In genomic region chr4:112646632-112647537, GRCh38 we compare ENCODE assay signal across 27 cellular contexts. TPM values are rescaled to one million over a fixed set of nuclear protein-coding genes. Genes with fewer than 3 reads are reported as not detected.
DNase-seq lines count a peak whose midpoint lies in the region; ATAC-seq, FAIRE-seq and TF ChIP-seq lines count a peak whose summit lies in the region.
"Had no signal": no experiment of that assay in that cellular context is flagged by ENCODE, and none has a peak within 500 bp of the region (broad histone marks: within the 10 kb centered on the region; RNA-seq: fewer than 3 reads in every experiment).

No MANE protein-coding gene starts in this region.

- TF ChIP-seq CTCF in PC-3 (conservative IDR thresholded peaks at IDR 0.05; ENCODE audit: low read depth, low read length) (no peak), esophagus squamous epithelium (IDR thresholded peaks at IDR 0.05) (no peak)

- POLR2A ChIA-PET in PC-3 (lab: Charles Lee; ENCODE audit: unreplicated experiment) = no interaction called here

- H3K9me3 Mint-ChIP-seq in T-helper 2 cell treated with Interferon-gamma antibody and Interleukin-4, amounts not matched to agents 5 μg/mL and 100 μg/mL, for 36 hours = no peaks in the 10 kb centered on the region
- H3K9me3 Mint-ChIP-seq: activated CD8-positive, alpha-beta T cell treated with anti-CD3 and anti-CD28 coated beads for 36 hours; brain; CD4-positive, alpha-beta T cell had no signal

- H3K4me1 ChIP-seq in PC-3 (ENCODE audit: insufficient read depth, low read length) = no peaks in the 10 kb centered on the region
- H3K4me1 ChIP-seq in mesodermal cell (ENCODE audit: control insufficient read depth, insufficient read depth, low read length, poor library complexity, severe bottlenecking) = peaks cover 22% of the 10 kb centered on the region
- peaks cover 0 to 2% (median 0%) of the 10 kb centered on the region in 3 donors for H3K4me1 ChIP-seq in esophagus squamous epithelium
- H3K4me1 ChIP-seq in right cardiac atrium (ENCODE audit: control insufficient read depth, insufficient read depth, low read length) = no peaks in the 10 kb centered on the region
- H3K4me1 ChIP-seq: Peyer's patch, SJCRH30 had no signal

- H3K36me3 Mint-ChIP-seq in T-helper 2 cell treated with Interferon-gamma antibody and Interleukin-4, amounts not matched to agents 5 μg/mL and 100 μg/mL, for 36 hours (ENCODE audit: low read depth) = peaks cover 31% of the 10 kb centered on the region

- H3K27me3 ChIP-seq in PC-3 (ENCODE audit: low read length) = no peaks in the 10 kb centered on the region
- no peaks in the 10 kb centered on the region for H3K27me3 ChIP-seq in esophagus squamous epithelium
- H3K27me3 ChIP-seq in right cardiac atrium (ENCODE audit: control insufficient read depth, insufficient read depth) = no peaks in the 10 kb centered on the region
- H3K27me3 ChIP-seq: Peyer's patch, SJCRH30 had no signal

- TSS peak; percentile 70 for BruUV-seq in PC-3 (replicated peaks; lab: Mats Ljungman, UMichigan)

- no peaks in the 10 kb centered on the region for H3K27me3 Mint-ChIP-seq in T-helper 2 cell treated with Interferon-gamma antibody and Interleukin-4, amounts not matched to agents 5 μg/mL and 100 μg/mL, for 36 hours (ENCODE audit: low read depth)
- H3K27me3 Mint-ChIP-seq: activated CD8-positive, alpha-beta T cell treated with anti-CD3 and anti-CD28 coated beads for 36 hours; brain; CD4-positive, alpha-beta T cell had no signal

- no peak overlapping the region for H3K9ac ChIP-seq in PC-3 (ENCODE audit: low read length)

- no peak overlapping the region for H3K4me2 ChIP-seq in PC-3 (ENCODE audit: low read length)

- no peaks in the 10 kb centered on the region for H3K9me2 ChIP-seq in PC-3 (replicated peaks; ENCODE audit: low read length)

- H2AFZ ChIP-seq in PC-3 (ENCODE audit: low read length) = no peak overlapping the region

- TF ChIP-seq POLR2A in esophagus squamous epithelium (IDR thresholded peaks at IDR 0.05) = no peak

- H3K36me3 ChIP-seq in PC-3 (ENCODE audit: low read depth, low read length) (peaks cover 5% of the 10 kb centered on the region; the same call in 1 of the 2 replicates), mesodermal cell (ENCODE audit: control insufficient read depth, insufficient read depth, low read length) (peaks cover 35% of the 10 kb centered on the region), esophagus squamous epithelium (peaks cover 14 to 99% (median 20%) of the 10 kb centered on the region in 3 donors)

- no peak for ATAC-seq in PC-3
- no peak for ATAC-seq in right cardiac atrium
- ATAC-seq: activated CD8-positive, alpha-beta T cell treated with anti-CD3 and anti-CD28 coated beads for 36 hours; psoas muscle had no signal

- peaks cover 8% of the 10 kb centered on the region for H3K4me1 Mint-ChIP-seq in T-helper 2 cell treated with Interferon-gamma antibody and Interleukin-4, amounts not matched to agents 5 μg/mL and 100 μg/mL, for 36 hours (ENCODE audit: low read depth)

- WGBS in mesodermal cell (ENCODE audit: insufficient coverage in 2 of 2), 2 experiments = 14% methylated on average over 1 of the region's 6 CpGs; no CpG with 5 or more reads in 1 of the 2 experiments
- WGBS in esophagus squamous epithelium, 2 donors = 64 to 75% methylated on average over 6 of the region's 6 CpGs
- WGBS in right cardiac atrium = 64% methylated on average over 6 of the region's 6 CpGs

- no peaks in the 10 kb centered on the region for H4K20me1 ChIP-seq in PC-3 (ENCODE audit: low read length)

- H3K4me3 ChIP-seq in PC-3 (ENCODE audit: low read length) (no peak overlapping the region), mesodermal cell (ENCODE audit: extremely low read depth, insufficient read depth, low read length, poor library complexity, severe bottlenecking) (peak overlapping the region; percentile 44), esophagus squamous epithelium (no peak overlapping the region), right cardiac atrium (ENCODE audit: low read length) (no peak overlapping the region)
- H3K4me3 ChIP-seq: lung, Peyer's patch, psoas muscle, SJCRH30 had no signal

- H3K9me3 ChIP-seq in PC-3 (ENCODE audit: low read length) = no peaks in the 10 kb centered on the region
- no peaks in the 10 kb centered on the region for H3K9me3 ChIP-seq in mesodermal cell (ENCODE audit: control insufficient read depth, low read length)
- H3K9me3 ChIP-seq in esophagus squamous epithelium = no peaks in the 10 kb centered on the region
- H3K9me3 ChIP-seq in right cardiac atrium (ENCODE audit: control insufficient read depth, low read length) = no peaks in the 10 kb centered on the region
- H3K9me3 ChIP-seq: Peyer's patch, psoas muscle, SJCRH30 had no signal

- intact Hi-C loops in PC-3 (cut with micrococcal nuclease) = no loop called here
- intact Hi-C loops in esophagus squamous epithelium (cut with DNase I) = no loop called here
- intact Hi-C loops in right cardiac atrium (cut with DNase I) = no loop called here

- DNase-seq in T-helper 2 cell treated with Interferon-gamma antibody and Interleukin-4, amounts not matched to agents 5 μg/mL and 100 μg/mL, for 36 hours (ENCODE audit: low spot score) = no peak
- DNase-seq in T-helper 2 cell = no peak
- no peak for DNase-seq in PC-3
- no peak for DNase-seq in G401 (ENCODE audit: low spot score)
- DNase-seq in esophagus squamous epithelium (lab: John Stamatoyannopoulos, UW) = no peak
- DNase-seq in right cardiac atrium = no peak
- DNase-seq: activated CD4-positive, alpha-beta T cell treated with anti-CD3 and anti-CD28 coated beads for 1 hour; activated CD8-positive, alpha-beta T cell treated with anti-CD3 and anti-CD28 coated beads for 36 hours; activated gamma-delta T cell treated with Interleukin-2 at 50 U/mL for 16 hours; activated T-cell treated with anti-CD3 and anti-CD28 coated beads, Interleukin-2, amount 50 U/mL, for 1 hour; CD4-positive, alpha-beta T cell; DMS 273 treated with DMSO at 0.1 percent for 48 hours; effector CD8-positive, alpha-beta T cell; KBM-7; NCI-H1436 treated with DMSO at 0.1 percent for 48 hours; NCI-H2107; NCI-H446 treated with DMSO at 0.1 percent for 48 hours; nucleus accumbens; Peyer's patch; psoas muscle; SJCRH30; stimulated activated CD4-positive, alpha-beta T cell treated with anti-CD3 and anti-CD28 coated beads, Interleukin-2, amount 100 ng/mL, for 24 hours had no signal

- H3K79me2 ChIP-seq in PC-3 (ENCODE audit: low read length) = no peaks in the 10 kb centered on the region

- no peak overlapping the region for H3K4me3 Mint-ChIP-seq in T-helper 2 cell treated with Interferon-gamma antibody and Interleukin-4, amounts not matched to agents 5 μg/mL and 100 μg/mL, for 36 hours
- H3K4me3 Mint-ChIP-seq: activated CD8-positive, alpha-beta T cell treated with anti-CD3 and anti-CD28 coated beads for 36 hours; brain; CD4-positive, alpha-beta T cell had no signal

- H3K27ac Mint-ChIP-seq in T-helper 2 cell treated with Interferon-gamma antibody and Interleukin-4, amounts not matched to agents 5 μg/mL and 100 μg/mL, for 36 hours = peak overlapping the region; percentile 17
- H3K27ac Mint-ChIP-seq: activated CD8-positive, alpha-beta T cell treated with anti-CD3 and anti-CD28 coated beads for 36 hours; CD4-positive, alpha-beta T cell had no signal

- CTCF ChIA-PET in PC-3 (lab: Charles Lee) = no interaction called here

- H3K27ac ChIP-seq in PC-3 (ENCODE audit: low read length) = no peak overlapping the region
- no peak overlapping the region for H3K27ac ChIP-seq in mesodermal cell (ENCODE audit: low read depth, low read length, severe bottlenecking)
- no peak overlapping the region for H3K27ac ChIP-seq in esophagus squamous epithelium
- H3K27ac ChIP-seq in right cardiac atrium (ENCODE audit: low read length) = no peak overlapping the region
- H3K27ac ChIP-seq: 22Rv1, Peyer's patch, psoas muscle, SJCRH30 had no signal

- in situ Hi-C loops in G401 (cut with HindIII; ENCODE audit: low sequenced_read_pairs) = no loop called here

- H3F3A ChIP-seq in PC-3 (ENCODE audit: low read length, unreplicated experiment) = no peaks in the 10 kb centered on the region

- peak; percentile 15 for FAIRE-seq in endometrium (lab: Jason Lieb, UNC)

RNA-seq across cellular contexts. Expression of gene LARP7, which starts 9.9 kb away (rescaled TPM):
- total RNA-seq in PC-3 (2014; rRNA removed) = 13.0 and 17.1 TPM in 2 replicates
- polyA plus RNA-seq in mesodermal cell (2013, experiment 1 of 2) = 49.1 TPM
- 76.0 TPM for polyA plus RNA-seq in mesodermal cell (2013, experiment 2 of 2)
- 30.8 and 50.0 TPM in 2 replicates for total RNA-seq in G401 (2014; rRNA removed; shearing (Covaris generic))
- total RNA-seq in esophagus squamous epithelium = 10 to 100 TPM; 21.0 to 38.1 (median 30.1) TPM
- total RNA-seq in right cardiac atrium = 10 to 100 TPM; 46.4 to 54.8 (median 49.5) TPM
- 57.4 TPM for polyA plus RNA-seq in right cardiac atrium

RNA-seq across cellular contexts. Expression of gene ZGRF1, which starts 10.2 kb away (rescaled TPM):
- total RNA-seq in PC-3 (2014; rRNA removed) (7.3 and 10.0 TPM in 2 replicates), esophagus squamous epithelium (1 to 10 TPM; 4.0 to 9.0 (median 4.6) TPM), right cardiac atrium (1 to 10 TPM; 1.9 to 2.5 (median 2.4) TPM)
- 12.6 TPM for polyA plus RNA-seq in mesodermal cell (2013, experiment 1 of 2)
- 14.5 TPM for polyA plus RNA-seq in mesodermal cell (2013, experiment 2 of 2)
- total RNA-seq in G401 (2014; rRNA removed; shearing (Covaris generic)) = 5.4 and 9.2 TPM in 2 replicates
- polyA plus RNA-seq in right cardiac atrium = 1.2 TPM
